In genomic region chr5:179355976-179356968, GRCh38 we compare ENCODE assay signal across 19 cellular contexts. TPM values are rescaled to one million over a fixed set of nuclear protein-coding genes. Genes with fewer than 3 reads are reported as not detected.
DNase-seq lines count a peak whose midpoint lies in the region; ATAC-seq and TF ChIP-seq lines count a peak whose summit lies in the region.
"Had no signal": no experiment of that assay in that cellular context is flagged by ENCODE, and none has a peak within 500 bp of the region (broad histone marks: within the 10 kb centered on the region; RNA-seq: fewer than 3 reads in every experiment).

No MANE protein-coding gene starts in this region.

- H2BK15ac ChIP-seq in neuronal stem cell (ENCODE audit: low read length): no peak overlapping the region

- no peak for ATAC-seq in activated naive CD4-positive, alpha-beta T cell treated with anti-CD3 and anti-CD28 coated beads, Interleukin-2, amount 50 U/mL, for 72 hours
- ATAC-seq in HG03442 (IDR thresholded peaks at IDR 0.05; ENCODE audit: unreplicated experiment) (no peak), HG02759 (IDR thresholded peaks at IDR 0.05; ENCODE audit: unreplicated experiment) (no peak)

- no peak overlapping the region for H2AFZ ChIP-seq in neuronal stem cell (ENCODE audit: low read length)

- no peaks in the 10 kb centered on the region for H3K36me3 Mint-ChIP-seq in activated naive CD4-positive, alpha-beta T cell treated with anti-CD3 and anti-CD28 coated beads, Interleukin-2, amount 50 U/mL, for 72 hours
- H3K36me3 Mint-ChIP-seq in type B pancreatic cell: no peaks in the 10 kb centered on the region

- H3K4me2 ChIP-seq in neuronal stem cell (ENCODE audit: insufficient read depth, low read length, poor library complexity, severe bottlenecking): no peak overlapping the region

- peak overlapping the region; percentile 23 for H3K14ac ChIP-seq in neuronal stem cell (ENCODE audit: low read length)

- no peak overlapping the region for H3K9ac ChIP-seq in neuronal stem cell (ENCODE audit: low read depth, low read length, poor library complexity)

- no peak for TF ChIP-seq CTCF in type B pancreatic cell (conservative IDR thresholded peaks at IDR 0.05)

- no peak overlapping the region for H3K23ac ChIP-seq in neuronal stem cell (ENCODE audit: low read depth, low read length, poor library complexity)

- no peaks in the 10 kb centered on the region for H3K9me3 Mint-ChIP-seq in activated naive CD4-positive, alpha-beta T cell treated with anti-CD3 and anti-CD28 coated beads, Interleukin-2, amount 50 U/mL, for 72 hours
- H3K9me3 Mint-ChIP-seq in type B pancreatic cell: no peaks in the 10 kb centered on the region
- H3K9me3 Mint-ChIP-seq: activated T-helper 1 cell treated with anti-CD3 and anti-CD28 coated beads, Interleukin-12 subunit alpha, Interleukin-12 subunit beta, Interleukin-2, Interleukin-4 antibody, amounts not matched to agents 30 ng/mL and 10 ng/mL and 1 ng/mL, durations not matched to agents 14 hours and 24 hours and 36 hours; neural crest cell had no signal

- DNase-seq in AG08395 (ENCODE audit: low spot score): peak; percentile 37
- DNase-seq in SKM-1 treated with dmso at 0.1 percent for 144 hours (lab: John Stamatoyannopoulos, UW; ENCODE audit: unreplicated experiment): peak; percentile 38
- peak; percentile 91 for DNase-seq in fibroblast of the conjunctiva (ENCODE audit: low read depth)
- DNase-seq in neuronal stem cell (ENCODE audit: low spot score): no peak
- DNase-seq in activated naive CD4-positive, alpha-beta T cell treated with anti-CD3 and anti-CD28 coated beads, Interleukin-2, amount 50 U/mL, for 72 hours (ENCODE audit: low spot score in 2 of 2): no peak
- DNase-seq in type B pancreatic cell (ENCODE audit: extremely low spot score, unreplicated experiment): no peak
- DNase-seq: ACHN; activated CD4-positive, alpha-beta T cell treated with anti-CD3 and anti-CD28 coated beads, Interleukin-2, amount 50 U/mL, for 4 hours; Calu3; effector CD8-positive, alpha-beta T cell; glutamatergic neuron; NCI-H1092 treated with DMSO at 0.1 percent for 48 hours had no signal

- no peak overlapping the region for H3K4me3 ChIP-seq in neuronal stem cell (ENCODE audit: low read length in 2 of 2)
- H3K4me3 ChIP-seq: thoracic aorta had no signal

- peak overlapping the region; percentile 11 for H3K18ac ChIP-seq in neuronal stem cell (ENCODE audit: low read length)

- no peak overlapping the region for H4K8ac ChIP-seq in neuronal stem cell (ENCODE audit: low read depth, low read length)

- 100% methylated on average over 2 of the region's 11 CpGs; no CpG with 5 or more reads in 1 of the 2 donors for WGBS in neuronal stem cell (ENCODE audit: extremely low coverage in 2 of 2, insufficient read length in 2 of 2, insufficient replicate concordance in 1 of 2), 2 donors

- H2AK5ac ChIP-seq in neuronal stem cell (ENCODE audit: low read depth, low read length): peak overlapping the region; percentile 21

- no peaks in the 10 kb centered on the region for H3K36me3 ChIP-seq in neuronal stem cell (replicated peaks in 1 of 2; ENCODE audit: control insufficient read depth in 2 of 2, insufficient read depth in 2 of 2, low read length in 2 of 2)
- H3K36me3 ChIP-seq: thoracic aorta had no signal

- no peak overlapping the region for H3K4me3 Mint-ChIP-seq in type B pancreatic cell
- H3K4me3 Mint-ChIP-seq: activated T-helper 1 cell treated with anti-CD3 and anti-CD28 coated beads, Interleukin-12 subunit alpha, Interleukin-12 subunit beta, Interleukin-2, Interleukin-4 antibody, amounts not matched to agents 30 ng/mL and 10 ng/mL and 1 ng/mL, durations not matched to agents 14 hours and 24 hours and 36 hours; neural crest cell had no signal

- no peaks in the 10 kb centered on the region for H3K4me1 Mint-ChIP-seq in type B pancreatic cell (ENCODE audit: unreplicated experiment)
- H3K4me1 Mint-ChIP-seq: neural crest cell had no signal

- no peak overlapping the region for H3K4ac ChIP-seq in neuronal stem cell (ENCODE audit: low read length)

- H2BK12ac ChIP-seq in neuronal stem cell (ENCODE audit: low read length): no peak overlapping the region

- no peak overlapping the region for H3K27ac Mint-ChIP-seq in activated naive CD4-positive, alpha-beta T cell treated with anti-CD3 and anti-CD28 coated beads, Interleukin-2, amount 50 U/mL, for 72 hours
- no peak overlapping the region for H3K27ac Mint-ChIP-seq in type B pancreatic cell
- H3K27ac Mint-ChIP-seq: activated T-helper 1 cell treated with anti-CD3 and anti-CD28 coated beads, Interleukin-12 subunit alpha, Interleukin-12 subunit beta, Interleukin-2, Interleukin-4 antibody, amounts not matched to agents 30 ng/mL and 10 ng/mL and 1 ng/mL, durations not matched to agents 14 hours and 24 hours and 36 hours had no signal

- H3K27ac ChIP-seq in neuronal stem cell (replicated peaks; ENCODE audit: low read length): no peak overlapping the region
- H3K27ac ChIP-seq: thoracic aorta had no signal

- H3K27me3 Mint-ChIP-seq in type B pancreatic cell: peaks cover 24% of the 10 kb centered on the region

- H3K27me3 ChIP-seq in neuronal stem cell (ENCODE audit: control insufficient read depth in 3 of 3, insufficient read depth in 3 of 3, low read depth in 1 of 3, low read length in 3 of 3): peaks cover 0 to under 1% (median 0%) of the 10 kb centered on the region in 3 experiments

- no peaks in the 10 kb centered on the region for H3K79me1 ChIP-seq in neuronal stem cell (ENCODE audit: low read depth, low read length)

- H4K91ac ChIP-seq in neuronal stem cell (ENCODE audit: low read depth, low read length, poor library complexity): no peak overlapping the region

- H2BK5ac ChIP-seq in neuronal stem cell (ENCODE audit: low read length): peak overlapping the region; percentile 30

- H3K4me1 ChIP-seq in neuronal stem cell (ENCODE audit: control insufficient read depth in 2 of 2, insufficient read depth in 1 of 2, low read depth in 1 of 2, low read length in 2 of 2): no peaks in the 10 kb centered on the region

- peaks cover 0 to under 1% of the 10 kb centered on the region in 2 donors for H3K9me3 ChIP-seq in neuronal stem cell (replicated peaks in 1 of 2; ENCODE audit: control insufficient read depth in 2 of 2, insufficient read depth in 1 of 2, low read depth in 1 of 2, low read length in 2 of 2)
- H3K9me3 ChIP-seq: thoracic aorta had no signal

- no peak overlapping the region for H2BK120ac ChIP-seq in neuronal stem cell (ENCODE audit: low read depth, low read length)

RNA-seq across cellular contexts. Expression of gene ADAMTS2, which starts 11.0 kb away (rescaled TPM):
- polyA plus RNA-seq in neuronal stem cell (2013, experiment 1 of 2): 5.3 TPM
- 5.7 TPM for polyA plus RNA-seq in neuronal stem cell (2013, experiment 2 of 2)
- not detected for total RNA-seq in activated naive CD4-positive, alpha-beta T cell treated with anti-CD3 and anti-CD28 coated beads, Interleukin-2, amount 50 U/mL, for 72 hours
- total RNA-seq in type B pancreatic cell (ENCODE audit: low replicate concordance): 7.7 and 9.2 TPM in 2 replicates
- total RNA-seq: activated T-helper 1 cell treated with anti-CD3 and anti-CD28 coated beads, Interleukin-12 subunit alpha, Interleukin-12 subunit beta, Interleukin-2, Interleukin-4 antibody, amounts not matched to agents 30 ng/mL and 10 ng/mL and 1 ng/mL, durations not matched to agents 14 hours and 24 hours and 36 hours; Calu3; NCI-H460; T-helper 2 cell treated with Interferon-gamma antibody and Interleukin-4, amounts not matched to agents 100 ng/mL and 5 ng/mL, for 36 hours had no signal

Comparison
In these comparisons a context has a peak if more than half of its experiments do, and no peak if none do; other contexts are left out.
1. DNase-seq: peak in AG08395 (single experiment), SKM-1 treated with dmso at 0.1 percent for 144 hours (single experiment) and fibroblast of the conjunctiva (single experiment); none in neuronal stem cell (single experiment), activated naive CD4-positive, alpha-beta T cell treated with anti-CD3 and anti-CD28 coated beads, Interleukin-2, amount 50 U/mL, for 72 hours (0 of 2) and type B pancreatic cell (single experiment).